In genomic region chr6:166253277-166254229, GRCh38 we compare ENCODE assay signal across 8 cellular contexts. TPM values are rescaled to one million over a fixed set of nuclear protein-coding genes. Genes with fewer than 3 reads are reported as not detected.
A peak's percentile ranks its signal among the peaks of the same experiment; 100 is the strongest.
DNase-seq lines count a peak whose midpoint lies in the region; ATAC-seq, FAIRE-seq and TF ChIP-seq lines count a peak whose summit lies in the region.

No MANE protein-coding gene starts in this region.

- no peak overlapping the region for H3K4me2 ChIP-seq in SK-N-SH
- H3K4me2 ChIP-seq in endothelial cell of umbilical vein (ENCODE audit: insufficient read depth, low read length): peak overlapping the region; percentile 11

- dilution Hi-C loops in endothelial cell of umbilical vein (cut with MboI; ENCODE audit: extremely low pct_ligation_motif_present, low sequenced_read_pairs): no loop called here

- H4K20me1 ChIP-seq in SK-N-SH (ENCODE audit: insufficient read depth): no peaks in the 10 kb centered on the region
- H4K20me1 ChIP-seq in endothelial cell of umbilical vein (replicated peaks; ENCODE audit: control insufficient read depth, extremely low read depth, insufficient read depth, low read length): no peaks in the 10 kb centered on the region

- H3K4me3 ChIP-seq in SK-N-SH (ENCODE audit: low read depth in 2 of 2, low read length in 1 of 2): peak overlapping the region in 1 of 2 experiments; percentile 30; a peak in 1 of 4 replicates
- H3K4me3 ChIP-seq in endothelial cell of umbilical vein (replicated peaks in 1 of 3; ENCODE audit: insufficient read depth in 1 of 3, low read depth in 1 of 3, low read length in 3 of 3): no peak overlapping the region
- H3K4me3 ChIP-seq in neutrophil (ENCODE audit: low read depth in 1 of 2, low read length in 1 of 2): peak overlapping the region; percentile 87 to 90

- H3K9me3 ChIP-seq in SK-N-SH (no peaks in the 10 kb centered on the region), endothelial cell of umbilical vein (replicated peaks; ENCODE audit: control insufficient read depth, insufficient read depth, low read length) (no peaks in the 10 kb centered on the region), neutrophil (no peaks in the 10 kb centered on the region)

- no peaks in the 10 kb centered on the region for H3F3A ChIP-seq in SK-N-SH (replicated peaks; ENCODE audit: insufficient read depth)

- intact Hi-C loops in endothelial cell of umbilical vein (cut with micrococcal nuclease): no loop called here

- H3K27ac ChIP-seq in SK-N-SH (ENCODE audit: low read depth in 2 of 2, low read length in 1 of 2) (no peak overlapping the region), endothelial cell of umbilical vein (ENCODE audit: insufficient read depth, low read depth, low read length) (no peak overlapping the region), neutrophil (peak overlapping the region; percentile 97)

- H2AFZ ChIP-seq in SK-N-SH (ENCODE audit: low read depth) (no peak overlapping the region), endothelial cell of umbilical vein (ENCODE audit: low read depth, low read length) (no peak overlapping the region)

- POLR2A ChIA-PET in SK-N-SH (lab: Yijun Ruan, JAX) (no interaction called here), endothelial cell of umbilical vein (lab: Charles Lee) (no interaction called here)

- TF ChIP-seq EP300 in SK-N-SH (IDR thresholded peaks at IDR 0.05; ENCODE audit: borderline replicate concordance in 1 of 2, low read depth in 1 of 2, low read length in 1 of 2): no peak

- WGBS in SK-N-SH (ENCODE audit: low lambda C conversion rate): 8% methylated on average over 39 of the region's 67 CpGs

- H3K4me1 ChIP-seq in SK-N-SH (ENCODE audit: control insufficient read depth in 1 of 2, insufficient read depth in 2 of 2, low read depth in 1 of 2, low read length in 1 of 2): no peaks in the 10 kb centered on the region; a peak in 1 of 4 replicates
- H3K4me1 ChIP-seq in endothelial cell of umbilical vein (ENCODE audit: control insufficient read depth, extremely low read depth, insufficient read depth, low read length): no peaks in the 10 kb centered on the region
- peaks cover 47 to 49% of the 10 kb centered on the region in 2 experiments for H3K4me1 ChIP-seq in neutrophil (ENCODE audit: control insufficient read depth in 1 of 2, insufficient read depth in 1 of 2, low read depth in 1 of 2, low read length in 1 of 2)

- TF ChIP-seq CTCF in SK-N-SH (IDR thresholded peaks at IDR 0.05) (no peak), endothelial cell of umbilical vein (IDR thresholded peaks at IDR 0.05; ENCODE audit: extremely low read depth in 1 of 2, insufficient read depth in 1 of 2, low read depth in 1 of 2, low read length in 2 of 2) (no peak), neutrophil (IDR thresholded peaks at IDR 0.05) (peak; percentile 27)

- H3K9me1 ChIP-seq in endothelial cell of umbilical vein (replicated peaks; ENCODE audit: control insufficient read depth, extremely low read depth, insufficient read depth, low read length): no peaks in the 10 kb centered on the region

- H3K27me3 ChIP-seq in SK-N-SH (ENCODE audit: insufficient read depth) (peaks cover 52% of the 10 kb centered on the region), endothelial cell of umbilical vein (ENCODE audit: control insufficient read depth in 2 of 2, insufficient read depth in 2 of 2, low read length in 2 of 2) (peaks cover 19 to 30% of the 10 kb centered on the region in 2 experiments), neutrophil (no peaks in the 10 kb centered on the region)

- BruUV-seq in endothelial cell of umbilical vein (replicated peaks; lab: Mats Ljungman, UMichigan): no TSS peak

- H3K9ac ChIP-seq in SK-N-SH: no peak overlapping the region
- H3K9ac ChIP-seq in endothelial cell of umbilical vein (replicated peaks; ENCODE audit: extremely low read depth, insufficient read depth, low read length): no peak overlapping the region

- no peaks in the 10 kb centered on the region for H3K36me3 ChIP-seq in SK-N-SH (replicated peaks in 1 of 2; ENCODE audit: control insufficient read depth in 1 of 2, insufficient read depth in 2 of 2, low read length in 1 of 2)
- no peaks in the 10 kb centered on the region for H3K36me3 ChIP-seq in endothelial cell of umbilical vein (ENCODE audit: control insufficient read depth in 2 of 2, extremely low read depth in 1 of 2, insufficient read depth in 2 of 2, low read length in 2 of 2)
- H3K36me3 ChIP-seq in neutrophil: no peaks in the 10 kb centered on the region

- no peak for FAIRE-seq in endothelial cell of umbilical vein (lab: Jason Lieb, UNC)

- CTCF ChIA-PET in SK-N-SH (lab: Yijun Ruan, JAX) (interaction anchor here (0.8 to 1.3 kb wide), 6 partner anchors 11 to 156 kb away, joined by 3 to 4 read pairs (median 3); no protein-coding TSS in a partner anchor), endothelial cell of umbilical vein (lab: Charles Lee) (interaction anchor here (0.7 to 1.5 kb wide), 2 partner anchors 15 to 23 kb away, joined by 3 read pairs; no protein-coding TSS in a partner anchor)

- DNase-seq in NCI-H2227 (lab: John Stamatoyannopoulos, UW; ENCODE audit: unreplicated experiment): peak; percentile 10
- no peak for DNase-seq in NCI-H2227 treated with DMSO at 0.1 percent for 48 hours (lab: John Stamatoyannopoulos, UW)
- DNase-seq in SK-N-SH: peak; percentile 66
- DNase-seq in endothelial cell of umbilical vein (ENCODE audit: low read depth, low spot score): no peak

- H3K79me2 ChIP-seq in SK-N-SH (ENCODE audit: insufficient read depth) (no peaks in the 10 kb centered on the region), endothelial cell of umbilical vein (ENCODE audit: control insufficient read depth, insufficient read depth, low read length) (no peaks in the 10 kb centered on the region)

- ATAC-seq in HG02840 (IDR thresholded peaks at IDR 0.05; ENCODE audit: low FRiP score, unreplicated experiment) (no peak), GM18520 (IDR thresholded peaks at IDR 0.05; ENCODE audit: unreplicated experiment) (no peak), GM21447 (IDR thresholded peaks at IDR 0.05; ENCODE audit: unreplicated experiment) (no peak)

- no peak for TF ChIP-seq POLR2A in endothelial cell of umbilical vein (IDR thresholded peaks at IDR 0.05; ENCODE audit: low read depth, low read length)

- H3K9me2 ChIP-seq in SK-N-SH: no peaks in the 10 kb centered on the region

- no peak for TF ChIP-seq RAD21 in SK-N-SH (IDR thresholded peaks at IDR 0.05; ENCODE audit: low read length)

TF ChIP-seq in SK-N-SH, 30 proteins besides CTCF, POLR2A, EP300 and RAD21 (continues in another document):
- TF ChIP-seq PBX3 (IDR thresholded peaks at IDR 0.05) (no peak), ELF1 (IDR thresholded peaks at IDR 0.05) (no peak), POLR2AphosphoS5 (IDR thresholded peaks at IDR 0.05; ENCODE audit: low read depth, low read length) (no peak), MXI1 (IDR thresholded peaks at IDR 0.05; ENCODE audit: low read depth, low read length) (no peak)

TF ChIP-seq in endothelial cell of umbilical vein, 7 proteins besides CTCF, POLR2A, EP300 and RAD21:
- TF ChIP-seq JUN (IDR thresholded peaks at IDR 0.05; ENCODE audit: borderline replicate concordance, insufficient read depth, insufficient read length, low read depth): no peak
- peak; percentile 42 for TF ChIP-seq EZH2 (IDR thresholded peaks at IDR 0.05; ENCODE audit: borderline replicate concordance, low read depth, low read length, severe bottlenecking)

RNA-seq across cellular contexts. Expression of gene PRR18, which starts 54.6 kb away (rescaled TPM):
- polyA plus RNA-seq in SK-N-SH (2012; rRNA removed) (0.02 TPM in 1 of 2 replicates, not detected in the other), endothelial cell of umbilical vein (not detected in 2 replicates)
- polyA plus RNA-seq in SK-N-SH (2012; cell fraction: cytosol; rRNA removed): 0.01 TPM in 1 of 2 replicates, not detected in the other
- polyA plus RNA-seq in SK-N-SH (2012; cell fraction: nucleus; rRNA removed): 0.02 and 0.04 TPM in 2 replicates
- not detected in 2 replicates for total RNA-seq in endothelial cell of umbilical vein
- not detected in 2 replicates for polyA plus RNA-seq in endothelial cell of umbilical vein (2011; cell fraction: cytosol; rRNA removed)
- polyA plus RNA-seq in endothelial cell of umbilical vein (2011; cell fraction: nucleus; rRNA removed): not detected in 2 replicates
- not detected in 2 replicates for polyA plus RNA-seq in endothelial cell of umbilical vein (2012)
- polyA minus RNA-seq in endothelial cell of umbilical vein: not detected in 2 replicates
- polyA minus RNA-seq in endothelial cell of umbilical vein (2011; cell fraction: cytosol; rRNA and poly(A)+ RNA removed): not detected
- polyA minus RNA-seq in endothelial cell of umbilical vein (2011; cell fraction: nucleus; rRNA and poly(A)+ RNA removed): not detected in 2 replicates

Comparison
In these comparisons a context has a peak if more than half of its experiments do, and no peak if none do; other contexts are left out.
1. DNase-seq: peak in NCI-H2227 (single experiment) and SK-N-SH (single experiment); none in NCI-H2227 treated with DMSO at 0.1 percent for 48 hours (single experiment) and endothelial cell of umbilical vein (single experiment).
2. H3K4me3 ChIP-seq: peak in neutrophil (2 of 2); none in endothelial cell of umbilical vein (0 of 3).